Comparison of ENCODE assay signal across 7 cellular contexts in the genomic region with DNA sequence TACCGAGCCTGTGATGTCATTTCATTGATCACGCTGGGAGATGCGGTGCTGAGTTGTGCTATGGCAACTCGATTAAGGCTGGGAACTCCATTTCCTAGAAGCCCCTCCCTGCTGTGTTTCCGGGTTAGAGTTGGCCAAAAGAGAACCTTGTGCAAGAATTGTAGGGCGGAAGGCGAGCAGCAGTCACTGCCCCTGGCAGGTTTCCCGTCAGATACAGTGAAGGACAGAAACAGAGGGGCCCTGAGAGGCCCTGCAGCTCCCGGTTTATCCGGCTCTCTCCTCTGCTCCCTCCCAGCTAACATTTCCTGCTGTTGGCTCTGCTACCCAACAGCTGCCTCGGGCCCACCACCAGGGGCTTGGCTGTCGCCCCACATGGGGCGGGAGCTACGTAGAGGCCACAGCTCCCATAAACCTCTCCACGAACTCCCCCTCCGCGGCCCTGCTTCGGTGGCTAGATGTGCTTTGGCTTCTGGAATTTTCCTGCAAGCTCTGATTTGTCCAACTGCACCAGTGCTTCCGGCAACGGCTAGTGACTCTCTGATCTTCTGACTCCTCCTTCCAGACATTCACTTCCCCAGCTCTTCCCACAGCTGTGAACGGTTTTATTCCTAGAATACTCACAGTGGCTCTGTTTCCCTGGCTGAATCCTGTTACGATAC.
DNase-seq lines count a peak whose midpoint lies in the region; ATAC-seq and TF ChIP-seq lines count a peak whose summit lies in the region.

No MANE protein-coding gene starts in this region.

- peaks cover 0 to 3% (median 0%) of the 10 kb centered on the region in 5 donors for H3K27me3 Mint-ChIP-seq in naive thymus-derived CD8-positive, alpha-beta T cell
- no peaks in the 10 kb centered on the region for H3K27me3 Mint-ChIP-seq in stimulated activated naive CD8-positive, alpha-beta T cell treated with anti-CD3 and anti-CD28 coated beads, Interleukin-15, amount 100 ng/mL, for 72 hours

- peak overlapping the region; percentile 78 to 97 (median 90) for H3K27ac Mint-ChIP-seq in naive thymus-derived CD8-positive, alpha-beta T cell
- peak overlapping the region; percentile 78 to 96 for H3K27ac Mint-ChIP-seq in stimulated activated naive CD8-positive, alpha-beta T cell treated with anti-CD3 and anti-CD28 coated beads, Interleukin-15, amount 100 ng/mL, for 72 hours

- peaks cover 5 to 24% (median 19%) of the 10 kb centered on the region in 4 donors for H3K4me1 Mint-ChIP-seq in naive thymus-derived CD8-positive, alpha-beta T cell
- H3K4me1 Mint-ChIP-seq in stimulated activated naive CD8-positive, alpha-beta T cell treated with anti-CD3 and anti-CD28 coated beads, Interleukin-15, amount 100 ng/mL, for 72 hours = peaks cover 24% of the 10 kb centered on the region

- ATAC-seq in GM21447 (IDR thresholded peaks at IDR 0.05; ENCODE audit: unreplicated experiment) = peak; percentile 67
- peak; percentile 91 to 93 for ATAC-seq in naive thymus-derived CD8-positive, alpha-beta T cell
- ATAC-seq in stimulated activated naive CD8-positive, alpha-beta T cell treated with anti-CD3 and anti-CD28 coated beads, Interleukin-15, amount 100 ng/mL, for 72 hours = peak; percentile 93

- peak overlapping the region; percentile 69 to 86 (median 80) for H3K4me3 Mint-ChIP-seq in naive thymus-derived CD8-positive, alpha-beta T cell
- H3K4me3 Mint-ChIP-seq in stimulated activated naive CD8-positive, alpha-beta T cell treated with anti-CD3 and anti-CD28 coated beads, Interleukin-15, amount 100 ng/mL, for 72 hours = peak overlapping the region; percentile 68 to 72

- peak overlapping the region; percentile 28 for H3K4me3 ChIP-seq in fibroblast of mammary gland (ENCODE audit: control insufficient read depth, low read depth, low read length)

- no peaks in the 10 kb centered on the region for H3K36me3 Mint-ChIP-seq in naive thymus-derived CD8-positive, alpha-beta T cell

- peak; percentile 4 to 9 for DNase-seq in activated T-helper 1 cell treated with anti-CD3 and anti-CD28 coated beads, Interleukin-2, amount 50 U/mL, for 16 hours (ENCODE audit: low read depth in 1 of 2, low spot score in 1 of 2)
- DNase-seq in fibroblast of mammary gland (ENCODE audit: low read depth) (peak; percentile 91), NCI-H1105 treated with DMSO at 0.1 percent for 48 hours (lab: John Stamatoyannopoulos, UW) (no peak)
- DNase-seq in naive thymus-derived CD8-positive, alpha-beta T cell = peak; percentile 9 to 79 (median 48)
- peak; percentile 25 to 71 for DNase-seq in stimulated activated naive CD8-positive, alpha-beta T cell treated with anti-CD3 and anti-CD28 coated beads, Interleukin-15, amount 100 ng/mL, for 72 hours

- POLR2A ChIA-PET in naive thymus-derived CD8-positive, alpha-beta T cell (lab: Charles Lee) = interaction anchor here (0.7 to 1.4 kb wide), 3 partner anchors 75 to 104 kb away, joined by 4 to 18 read pairs (median 5); partner anchors contain the start of gene USP9X

- TF ChIP-seq CTCF in fibroblast of mammary gland (conservative IDR thresholded peaks at IDR 0.05; ENCODE audit: control insufficient read depth, insufficient read depth, low read depth, low read length) = no peak

- H3K9me3 Mint-ChIP-seq in naive thymus-derived CD8-positive, alpha-beta T cell = no peaks in the 10 kb centered on the region
- H3K9me3 Mint-ChIP-seq in stimulated activated naive CD8-positive, alpha-beta T cell treated with anti-CD3 and anti-CD28 coated beads, Interleukin-15, amount 100 ng/mL, for 72 hours = no peaks in the 10 kb centered on the region

TF ChIP-seq in PFSK-1, 5 proteins besides CTCF, POLR2A, EP300 and RAD21:
- 0 out of 2 replicates have a peak, but pooled peaks have one; percentile 11 for TF ChIP-seq SIN3A (IDR thresholded peaks at IDR 0.05; ENCODE audit: borderline replicate concordance, insufficient read depth, low read length)
- TF ChIP-seq, protein P1, sequence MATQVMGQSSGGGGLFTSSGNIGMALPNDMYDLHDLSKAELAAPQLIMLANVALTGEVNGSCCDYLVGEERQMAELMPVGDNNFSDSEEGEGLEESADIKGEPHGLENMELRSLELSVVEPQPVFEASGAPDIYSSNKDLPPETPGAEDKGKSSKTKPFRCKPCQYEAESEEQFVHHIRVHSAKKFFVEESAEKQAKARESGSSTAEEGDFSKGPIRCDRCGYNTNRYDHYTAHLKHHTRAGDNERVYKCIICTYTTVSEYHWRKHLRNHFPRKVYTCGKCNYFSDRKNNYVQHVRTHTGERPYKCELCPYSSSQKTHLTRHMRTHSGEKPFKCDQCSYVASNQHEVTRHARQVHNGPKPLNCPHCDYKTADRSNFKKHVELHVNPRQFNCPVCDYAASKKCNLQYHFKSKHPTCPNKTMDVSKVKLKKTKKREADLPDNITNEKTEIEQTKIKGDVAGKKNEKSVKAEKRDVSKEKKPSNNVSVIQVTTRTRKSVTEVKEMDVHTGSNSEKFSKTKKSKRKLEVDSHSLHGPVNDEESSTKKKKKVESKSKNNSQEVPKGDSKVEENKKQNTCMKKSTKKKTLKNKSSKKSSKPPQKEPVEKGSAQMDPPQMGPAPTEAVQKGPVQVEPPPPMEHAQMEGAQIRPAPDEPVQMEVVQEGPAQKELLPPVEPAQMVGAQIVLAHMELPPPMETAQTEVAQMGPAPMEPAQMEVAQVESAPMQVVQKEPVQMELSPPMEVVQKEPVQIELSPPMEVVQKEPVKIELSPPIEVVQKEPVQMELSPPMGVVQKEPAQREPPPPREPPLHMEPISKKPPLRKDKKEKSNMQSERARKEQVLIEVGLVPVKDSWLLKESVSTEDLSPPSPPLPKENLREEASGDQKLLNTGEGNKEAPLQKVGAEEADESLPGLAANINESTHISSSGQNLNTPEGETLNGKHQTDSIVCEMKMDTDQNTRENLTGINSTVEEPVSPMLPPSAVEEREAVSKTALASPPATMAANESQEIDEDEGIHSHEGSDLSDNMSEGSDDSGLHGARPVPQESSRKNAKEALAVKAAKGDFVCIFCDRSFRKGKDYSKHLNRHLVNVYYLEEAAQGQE (IDR thresholded peaks at IDR 0.05; ENCODE audit: insufficient read depth in 1 of 2, low read depth in 2 of 2, low read length in 2 of 2) = peak in 1 of 2 experiments; percentile 60; a peak in 1 of 4 replicates
- no peak for TF ChIP-seq FOXP2 (optimal IDR thresholded peaks at IDR 0.05; ENCODE audit: borderline replicate concordance, extremely low read depth, extremely low read length, insufficient read depth)
- peak; percentile 42 for TF ChIP-seq POLR2AphosphoS5 (IDR thresholded peaks at IDR 0.05; ENCODE audit: low read depth, low read length)
- peak; percentile 54; the same call in 1 of the 2 replicates for TF ChIP-seq TAF1 (IDR thresholded peaks at IDR 0.05; ENCODE audit: borderline replicate concordance, insufficient read depth, low read length)
